1 cellular context compared by ENCODE assay signal in the genomic region with DNA sequence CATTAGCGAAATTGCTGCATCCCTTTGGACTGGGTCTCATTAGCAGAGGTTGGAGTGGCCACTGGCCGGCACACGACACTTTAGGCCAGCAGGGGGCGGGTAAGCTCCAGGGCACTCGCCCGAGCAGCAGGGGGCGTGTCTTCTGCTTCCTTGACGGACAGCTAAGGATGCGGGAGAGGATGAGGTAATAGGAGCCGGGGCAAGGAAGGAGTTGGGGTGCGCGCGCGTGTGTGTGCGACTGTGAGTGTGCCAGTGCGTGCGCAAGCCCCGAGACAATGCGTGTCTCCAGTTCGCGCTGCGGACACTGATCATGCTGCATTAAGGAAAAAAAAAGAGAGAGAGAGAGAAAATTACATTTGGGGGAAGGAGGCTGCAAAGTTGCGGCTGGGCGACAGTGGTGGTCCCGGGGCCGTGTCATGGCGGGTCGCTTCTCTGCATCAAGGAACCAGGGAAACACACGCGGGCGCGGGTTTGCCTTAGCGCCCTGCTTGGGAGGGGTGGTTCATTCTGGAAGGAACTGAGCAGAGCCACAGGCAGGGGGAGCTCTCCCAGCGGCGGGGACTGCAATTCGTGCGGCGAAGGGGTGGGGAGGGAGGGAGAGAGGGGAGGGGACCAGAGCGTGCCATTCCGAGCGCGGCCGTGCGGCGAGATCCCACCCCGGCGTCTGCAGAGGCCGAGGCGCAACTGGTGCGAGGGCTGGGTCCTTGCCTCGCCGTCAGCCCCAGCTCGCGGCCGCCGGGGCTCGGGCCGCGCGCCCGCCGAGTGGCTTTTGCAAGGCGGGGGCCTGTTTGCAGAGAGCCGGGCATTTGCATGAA.
TF ChIP-seq lines count a peak whose summit lies in the region.

A gene (plus strand): TSS at position 625 of the 815 bp plus-strand sequence. CDS start 464 bp downstream, outside the sequence.

TF ChIP-seq in HepG2, 621 proteins besides CTCF, POLR2A, EP300 and RAD21 (continued from another document and continues in another):
- TF ChIP-seq, protein P1, sequence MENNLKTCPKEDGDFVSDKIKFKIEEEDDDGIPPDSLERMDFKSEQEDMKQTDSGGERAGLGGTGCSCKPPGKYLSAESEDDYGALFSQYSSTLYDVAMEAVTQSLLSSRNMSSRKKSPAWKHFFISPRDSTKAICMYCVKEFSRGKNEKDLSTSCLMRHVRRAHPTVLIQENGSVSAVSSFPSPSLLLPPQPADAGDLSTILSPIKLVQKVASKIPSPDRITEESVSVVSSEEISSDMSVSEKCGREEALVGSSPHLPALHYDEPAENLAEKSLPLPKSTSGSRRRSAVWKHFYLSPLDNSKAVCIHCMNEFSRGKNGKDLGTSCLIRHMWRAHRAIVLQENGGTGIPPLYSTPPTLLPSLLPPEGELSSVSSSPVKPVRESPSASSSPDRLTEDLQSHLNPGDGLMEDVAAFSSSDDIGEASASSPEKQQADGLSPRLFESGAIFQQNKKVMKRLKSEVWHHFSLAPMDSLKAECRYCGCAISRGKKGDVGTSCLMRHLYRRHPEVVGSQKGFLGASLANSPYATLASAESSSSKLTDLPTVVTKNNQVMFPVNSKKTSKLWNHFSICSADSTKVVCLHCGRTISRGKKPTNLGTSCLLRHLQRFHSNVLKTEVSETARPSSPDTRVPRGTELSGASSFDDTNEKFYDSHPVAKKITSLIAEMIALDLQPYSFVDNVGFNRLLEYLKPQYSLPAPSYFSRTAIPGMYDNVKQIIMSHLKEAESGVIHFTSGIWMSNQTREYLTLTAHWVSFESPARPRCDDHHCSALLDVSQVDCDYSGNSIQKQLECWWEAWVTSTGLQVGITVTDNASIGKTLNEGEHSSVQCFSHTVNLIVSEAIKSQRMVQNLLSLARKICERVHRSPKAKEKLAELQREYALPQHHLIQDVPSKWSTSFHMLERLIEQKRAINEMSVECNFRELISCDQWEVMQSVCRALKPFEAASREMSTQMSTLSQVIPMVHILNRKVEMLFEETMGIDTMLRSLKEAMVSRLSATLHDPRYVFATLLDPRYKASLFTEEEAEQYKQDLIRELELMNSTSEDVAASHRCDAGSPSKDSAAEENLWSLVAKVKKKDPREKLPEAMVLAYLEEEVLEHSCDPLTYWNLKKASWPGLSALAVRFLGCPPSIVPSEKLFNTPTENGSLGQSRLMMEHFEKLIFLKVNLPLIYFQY (CRISPR knock-in tag; IDR thresholded peaks at IDR 0.05; ENCODE audit: borderline replicate concordance) = no peak
- TF ChIP-seq, protein P2, sequence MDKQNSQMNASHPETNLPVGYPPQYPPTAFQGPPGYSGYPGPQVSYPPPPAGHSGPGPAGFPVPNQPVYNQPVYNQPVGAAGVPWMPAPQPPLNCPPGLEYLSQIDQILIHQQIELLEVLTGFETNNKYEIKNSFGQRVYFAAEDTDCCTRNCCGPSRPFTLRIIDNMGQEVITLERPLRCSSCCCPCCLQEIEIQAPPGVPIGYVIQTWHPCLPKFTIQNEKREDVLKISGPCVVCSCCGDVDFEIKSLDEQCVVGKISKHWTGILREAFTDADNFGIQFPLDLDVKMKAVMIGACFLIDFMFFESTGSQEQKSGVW (CRISPR knock-in tag; IDR thresholded peaks at IDR 0.05; ENCODE audit: borderline replicate concordance) = no peak
- TF ChIP-seq, protein P3, sequence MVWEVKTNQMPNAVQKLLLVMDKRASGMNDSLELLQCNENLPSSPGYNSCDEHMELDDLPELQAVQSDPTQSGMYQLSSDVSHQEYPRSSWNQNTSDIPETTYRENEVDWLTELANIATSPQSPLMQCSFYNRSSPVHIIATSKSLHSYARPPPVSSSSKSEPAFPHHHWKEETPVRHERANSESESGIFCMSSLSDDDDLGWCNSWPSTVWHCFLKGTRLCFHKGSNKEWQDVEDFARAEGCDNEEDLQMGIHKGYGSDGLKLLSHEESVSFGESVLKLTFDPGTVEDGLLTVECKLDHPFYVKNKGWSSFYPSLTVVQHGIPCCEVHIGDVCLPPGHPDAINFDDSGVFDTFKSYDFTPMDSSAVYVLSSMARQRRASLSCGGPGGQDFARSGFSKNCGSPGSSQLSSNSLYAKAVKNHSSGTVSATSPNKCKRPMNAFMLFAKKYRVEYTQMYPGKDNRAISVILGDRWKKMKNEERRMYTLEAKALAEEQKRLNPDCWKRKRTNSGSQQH (CRISPR knock-in tag; IDR thresholded peaks at IDR 0.05; ENCODE audit: low read depth) = no peak
- TF ChIP-seq RARA (CRISPR knock-in tag; IDR thresholded peaks at IDR 0.05) = 0 out of 2 replicates have a peak, but pooled peaks have one; percentile 19
- TF ChIP-seq SKI (IDR thresholded peaks at IDR 0.05; ENCODE audit: partially characterized antibody) = no peak
- TF ChIP-seq ZFP36L2 (CRISPR knock-in tag; IDR thresholded peaks at IDR 0.05) = no peak
- peak; percentile 92 for TF ChIP-seq ZNF746 (CRISPR knock-in tag; IDR thresholded peaks at IDR 0.05)
- TF ChIP-seq, protein P4, sequence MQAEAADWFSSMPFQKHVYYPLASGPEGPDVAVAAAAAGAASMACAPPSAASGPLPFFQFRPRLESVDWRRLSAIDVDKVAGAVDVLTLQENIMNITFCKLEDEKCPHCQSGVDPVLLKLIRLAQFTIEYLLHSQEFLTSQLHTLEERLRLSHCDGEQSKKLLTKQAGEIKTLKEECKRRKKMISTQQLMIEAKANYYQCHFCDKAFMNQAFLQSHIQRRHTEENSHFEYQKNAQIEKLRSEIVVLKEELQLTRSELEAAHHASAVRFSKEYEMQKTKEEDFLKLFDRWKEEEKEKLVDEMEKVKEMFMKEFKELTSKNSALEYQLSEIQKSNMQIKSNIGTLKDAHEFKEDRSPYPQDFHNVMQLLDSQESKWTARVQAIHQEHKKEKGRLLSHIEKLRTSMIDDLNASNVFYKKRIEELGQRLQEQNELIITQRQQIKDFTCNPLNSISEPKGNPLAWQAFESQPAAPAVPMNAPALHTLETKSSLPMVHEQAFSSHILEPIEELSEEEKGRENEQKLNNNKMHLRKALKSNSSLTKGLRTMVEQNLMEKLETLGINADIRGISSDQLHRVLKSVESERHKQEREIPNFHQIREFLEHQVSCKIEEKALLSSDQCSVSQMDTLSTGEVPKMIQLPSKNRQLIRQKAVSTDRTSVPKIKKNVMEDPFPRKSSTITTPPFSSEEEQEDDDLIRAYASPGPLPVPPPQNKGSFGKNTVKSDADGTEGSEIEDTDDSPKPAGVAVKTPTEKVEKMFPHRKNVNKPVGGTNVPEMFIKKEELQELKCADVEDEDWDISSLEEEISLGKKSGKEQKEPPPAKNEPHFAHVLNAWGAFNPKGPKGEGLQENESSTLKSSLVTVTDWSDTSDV (CRISPR knock-in tag; IDR thresholded peaks at IDR 0.05) = no peak
- TF ChIP-seq ZNF329 (CRISPR knock-in tag; IDR thresholded peaks at IDR 0.05; ENCODE audit: low read depth) = no peak
- TF ChIP-seq SAFB2 (CRISPR knock-in tag; IDR thresholded peaks at IDR 0.05; ENCODE audit: borderline replicate concordance, low read depth) = no peak
- peak; percentile 20; the same call in 1 of the 2 replicates for TF ChIP-seq POGZ (CRISPR knock-in tag; IDR thresholded peaks at IDR 0.05)
- TF ChIP-seq IKZF1 (IDR thresholded peaks at IDR 0.05) = no peak
- no peak for TF ChIP-seq ZNF180 (CRISPR knock-in tag; IDR thresholded peaks at IDR 0.05; ENCODE audit: borderline replicate concordance, low read depth)
- TF ChIP-seq, protein P5, sequence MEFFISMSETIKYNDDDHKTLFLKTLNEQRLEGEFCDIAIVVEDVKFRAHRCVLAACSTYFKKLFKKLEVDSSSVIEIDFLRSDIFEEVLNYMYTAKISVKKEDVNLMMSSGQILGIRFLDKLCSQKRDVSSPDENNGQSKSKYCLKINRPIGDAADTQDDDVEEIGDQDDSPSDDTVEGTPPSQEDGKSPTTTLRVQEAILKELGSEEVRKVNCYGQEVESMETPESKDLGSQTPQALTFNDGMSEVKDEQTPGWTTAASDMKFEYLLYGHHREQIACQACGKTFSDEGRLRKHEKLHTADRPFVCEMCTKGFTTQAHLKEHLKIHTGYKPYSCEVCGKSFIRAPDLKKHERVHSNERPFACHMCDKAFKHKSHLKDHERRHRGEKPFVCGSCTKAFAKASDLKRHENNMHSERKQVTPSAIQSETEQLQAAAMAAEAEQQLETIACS (CRISPR knock-in tag; IDR thresholded peaks at IDR 0.05) = peak; percentile 43; the same call in 1 of the 2 replicates
- no peak for TF ChIP-seq NCOR1 (IDR thresholded peaks at IDR 0.05; ENCODE audit: borderline replicate concordance, low read length)
- TF ChIP-seq, protein P6, sequence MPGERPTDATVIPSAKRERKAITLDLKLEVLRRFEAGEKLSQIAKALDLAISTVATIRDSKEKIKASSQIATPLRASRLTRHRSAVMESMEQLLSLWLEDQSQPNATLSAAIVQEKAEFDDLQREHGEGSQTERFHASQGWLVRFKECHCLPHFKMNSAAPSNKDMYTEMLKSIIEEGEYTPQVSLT (CRISPR knock-in tag; IDR thresholded peaks at IDR 0.05; ENCODE audit: borderline replicate concordance, low read depth) = no peak
- TF ChIP-seq, protein P7, sequence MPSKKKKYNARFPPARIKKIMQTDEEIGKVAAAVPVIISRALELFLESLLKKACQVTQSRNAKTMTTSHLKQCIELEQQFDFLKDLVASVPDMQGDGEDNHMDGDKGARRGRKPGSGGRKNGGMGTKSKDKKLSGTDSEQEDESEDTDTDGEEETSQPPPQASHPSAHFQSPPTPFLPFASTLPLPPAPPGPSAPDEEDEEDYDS (CRISPR knock-in tag; IDR thresholded peaks at IDR 0.05) = 0 out of 2 replicates have a peak, but pooled peaks have one; percentile 4
- TF ChIP-seq, protein P8, sequence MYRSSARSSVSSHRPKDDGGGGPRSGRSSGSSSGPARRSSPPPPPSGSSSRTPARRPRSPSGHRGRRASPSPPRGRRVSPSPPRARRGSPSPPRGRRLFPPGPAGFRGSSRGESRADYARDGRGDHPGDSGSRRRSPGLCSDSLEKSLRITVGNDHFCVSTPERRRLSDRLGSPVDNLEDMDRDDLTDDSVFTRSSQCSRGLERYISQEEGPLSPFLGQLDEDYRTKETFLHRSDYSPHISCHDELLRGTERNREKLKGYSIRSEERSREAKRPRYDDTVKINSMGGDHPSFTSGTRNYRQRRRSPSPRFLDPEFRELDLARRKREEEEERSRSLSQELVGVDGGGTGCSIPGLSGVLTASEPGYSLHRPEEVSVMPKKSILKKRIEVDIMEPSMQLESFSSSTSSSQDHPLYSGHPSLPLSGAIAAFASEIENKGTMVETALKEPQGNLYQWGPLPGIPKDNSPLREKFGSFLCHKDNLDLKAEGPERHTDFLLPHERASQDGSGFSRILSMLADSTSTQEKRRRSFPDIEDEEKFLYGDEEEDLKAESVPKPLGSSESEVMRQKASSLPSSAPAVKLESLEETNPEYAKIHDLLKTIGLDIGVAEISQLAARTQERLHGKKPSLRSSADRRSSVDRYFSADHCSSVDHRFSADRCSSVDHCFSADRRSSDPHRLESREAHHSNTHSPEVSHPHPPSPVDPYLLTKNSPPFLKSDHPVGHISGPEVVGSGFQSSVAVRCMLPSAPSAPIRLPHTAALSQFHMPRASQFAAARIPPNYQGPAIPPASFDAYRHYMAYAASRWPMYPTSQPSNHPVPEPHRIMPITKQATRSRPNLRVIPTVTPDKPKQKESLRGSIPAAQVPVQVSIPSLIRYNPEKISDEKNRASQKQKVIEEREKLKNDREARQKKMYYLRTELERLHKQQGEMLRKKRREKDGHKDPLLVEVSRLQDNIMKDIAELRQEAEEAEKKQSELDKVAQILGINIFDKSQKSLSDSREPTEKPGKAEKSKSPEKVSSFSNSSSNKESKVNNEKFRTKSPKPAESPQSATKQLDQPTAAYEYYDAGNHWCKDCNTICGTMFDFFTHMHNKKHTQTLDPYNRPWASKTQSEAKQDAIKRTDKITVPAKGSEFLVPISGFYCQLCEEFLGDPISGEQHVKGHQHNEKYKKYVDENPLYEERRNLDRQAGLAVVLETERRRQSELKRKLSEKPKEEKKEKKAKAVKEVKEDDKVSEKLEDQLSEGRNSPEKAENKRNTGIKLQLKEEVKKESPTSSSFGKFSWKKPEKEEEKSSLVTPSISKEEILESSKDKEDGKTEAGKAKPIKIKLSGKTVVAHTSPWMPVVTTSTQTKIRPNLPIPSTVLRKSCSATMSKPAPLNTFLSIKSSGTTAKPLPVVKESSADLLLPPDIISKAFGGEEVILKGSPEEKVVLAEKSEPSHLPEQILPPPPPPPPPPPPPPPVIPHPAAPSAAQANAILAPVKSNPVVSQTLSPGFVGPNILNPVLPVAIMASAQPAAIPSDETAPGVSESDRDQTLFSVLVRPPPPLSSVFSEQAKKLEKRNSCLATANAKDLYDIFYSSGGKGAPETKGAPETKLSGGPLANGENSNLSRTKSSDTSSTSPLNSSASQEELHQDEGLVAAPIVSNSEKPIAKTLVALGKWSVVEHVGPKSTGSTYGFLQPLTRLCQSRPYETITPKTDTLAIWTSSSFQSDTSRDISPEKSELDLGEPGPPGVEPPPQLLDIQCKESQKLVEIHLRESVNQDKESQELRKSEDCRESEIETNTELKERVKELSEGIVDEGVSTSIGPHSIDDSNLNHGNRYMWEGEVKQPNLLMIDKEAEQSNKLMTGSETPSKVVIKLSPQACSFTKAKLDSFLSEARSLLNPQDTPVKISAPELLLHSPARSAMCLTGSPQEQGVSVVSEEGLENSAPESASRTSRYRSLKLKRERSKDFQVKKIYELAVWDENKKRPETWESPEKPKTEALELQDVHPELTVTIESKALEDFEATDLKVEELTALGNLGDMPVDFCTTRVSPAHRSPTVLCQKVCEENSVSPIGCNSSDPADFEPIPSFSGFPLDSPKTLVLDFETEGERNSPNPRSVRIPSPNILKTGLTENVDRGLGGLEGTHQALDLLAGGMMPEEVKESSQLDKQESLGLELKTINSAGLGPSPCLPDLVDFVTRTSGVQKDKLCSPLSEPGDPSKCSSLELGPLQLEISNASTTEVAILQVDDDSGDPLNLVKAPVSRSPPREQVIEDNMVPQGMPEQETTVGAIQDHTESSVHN (CRISPR knock-in tag; IDR thresholded peaks at IDR 0.05) = no peak
- TF ChIP-seq ZKSCAN1 (IDR thresholded peaks at IDR 0.05; ENCODE audit: low read length) = no peak
- no peak for TF ChIP-seq SRY (CRISPR knock-in tag; IDR thresholded peaks at IDR 0.05)
- TF ChIP-seq, protein P9, sequence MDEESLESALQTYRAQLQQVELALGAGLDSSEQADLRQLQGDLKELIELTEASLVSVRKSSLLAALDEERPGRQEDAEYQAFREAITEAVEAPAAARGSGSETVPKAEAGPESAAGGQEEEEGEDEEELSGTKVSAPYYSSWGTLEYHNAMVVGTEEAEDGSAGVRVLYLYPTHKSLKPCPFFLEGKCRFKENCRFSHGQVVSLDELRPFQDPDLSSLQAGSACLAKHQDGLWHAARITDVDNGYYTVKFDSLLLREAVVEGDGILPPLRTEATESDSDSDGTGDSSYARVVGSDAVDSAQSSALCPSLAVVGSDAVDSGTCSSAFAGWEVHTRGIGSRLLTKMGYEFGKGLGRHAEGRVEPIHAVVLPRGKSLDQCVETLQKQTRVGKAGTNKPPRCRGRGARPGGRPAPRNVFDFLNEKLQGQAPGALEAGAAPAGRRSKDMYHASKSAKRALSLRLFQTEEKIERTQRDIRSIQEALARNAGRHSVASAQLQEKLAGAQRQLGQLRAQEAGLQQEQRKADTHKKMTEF (CRISPR knock-in tag; IDR thresholded peaks at IDR 0.05) = no peak
- no peak; the same call in 1 of the 2 replicates for TF ChIP-seq TEAD2 (CRISPR knock-in tag; IDR thresholded peaks at IDR 0.05)
